13 cellular contexts compared by ENCODE assay signal in genomic region chr6:131792091-131792496, GRCh38. TPM values are rescaled to one million over a fixed set of nuclear protein-coding genes. Genes with fewer than 3 reads are reported as not detected.
DNase-seq lines count a peak whose midpoint lies in the region; ATAC-seq and TF ChIP-seq lines count a peak whose summit lies in the region.
"Had no signal": no experiment of that assay in that cellular context is flagged by ENCODE, and none has a peak within 500 bp of the region (broad histone marks: within the 10 kb centered on the region; RNA-seq: fewer than 3 reads in every experiment).

No MANE protein-coding gene starts in this region.

- H4K20me1 ChIP-seq in hepatocyte (ENCODE audit: insufficient read depth, poor library complexity, severe bottlenecking): no peaks in the 10 kb centered on the region

- no peaks in the 10 kb centered on the region for H3K36me3 Mint-ChIP-seq in stimulated activated effector memory CD8-positive, alpha-beta T cell treated with anti-CD3 and anti-CD28 coated beads, Interleukin-12 subunit alpha, Interleukin-12 subunit beta, amount 100 ng/mL, for 72 hours

- TF ChIP-seq CTCF in epithelial cell of esophagus (IDR thresholded peaks at IDR 0.05; ENCODE audit: insufficient read depth, low read depth, low read length, missing control alignments): no peak
- TF ChIP-seq CTCF in hepatocyte (IDR thresholded peaks at IDR 0.05; ENCODE audit: poor library complexity): no peak

- no peak overlapping the region for H3K4me2 ChIP-seq in hepatocyte

- H3K9me2 ChIP-seq in hepatocyte (replicated peaks; ENCODE audit: insufficient read depth): no peaks in the 10 kb centered on the region

- H3K27me3 ChIP-seq in hepatocyte: no peaks in the 10 kb centered on the region
- H3K27me3 ChIP-seq: uterus had no signal

- no peak overlapping the region for H3K27ac Mint-ChIP-seq in stimulated activated effector memory CD8-positive, alpha-beta T cell treated with anti-CD3 and anti-CD28 coated beads, Interleukin-12 subunit alpha, Interleukin-12 subunit beta, amount 100 ng/mL, for 72 hours

- H3K79me2 ChIP-seq in hepatocyte: no peaks in the 10 kb centered on the region

- no peak overlapping the region for H2AFZ ChIP-seq in hepatocyte

- peak; percentile 8 for DNase-seq in activated T-cell treated with anti-CD3 and anti-CD28 coated beads for 48 hours (ENCODE audit: low read depth)
- no peak for DNase-seq in activated T-cell treated with anti-CD3 and anti-CD28 coated beads, Interleukin-2, amount 50 U/mL, for 1 hour
- peak; percentile 5 for DNase-seq in NCI-H226
- peak; percentile 39 for DNase-seq in epithelial cell of esophagus (ENCODE audit: low read depth)
- no peak for DNase-seq in stimulated activated effector memory CD8-positive, alpha-beta T cell treated with anti-CD3 and anti-CD28 coated beads, Interleukin-12 subunit alpha, Interleukin-12 subunit beta, amount 100 ng/mL, for 72 hours (ENCODE audit: low spot score in 2 of 2)
- DNase-seq in hepatocyte (ENCODE audit: low spot score): no peak
- DNase-seq: activated CD4-positive, CD25-positive, alpha-beta regulatory T cell treated with anti-CD3 and anti-CD28 coated beads, Interleukin-2, amount 50 U/mL, for 72 hours; foreskin melanocyte; NCI-H1417 treated with DMSO at 0.1 percent for 48 hours; uterus had no signal

- peak overlapping the region; percentile 13 for H3K4me3 Mint-ChIP-seq in stimulated activated effector memory CD8-positive, alpha-beta T cell treated with anti-CD3 and anti-CD28 coated beads, Interleukin-12 subunit alpha, Interleukin-12 subunit beta, amount 100 ng/mL, for 72 hours
- H3K4me3 Mint-ChIP-seq: nephron had no signal

- H3K4me1 ChIP-seq in hepatocyte (ENCODE audit: insufficient read depth): peaks cover 3% of the 10 kb centered on the region
- H3K4me1 ChIP-seq: uterus had no signal

- no peaks in the 10 kb centered on the region for H3K9me3 ChIP-seq in hepatocyte (ENCODE audit: low read depth)
- H3K9me3 ChIP-seq: uterus had no signal

- ATAC-seq in stimulated activated effector memory CD8-positive, alpha-beta T cell treated with anti-CD3 and anti-CD28 coated beads, Interleukin-12 subunit alpha, Interleukin-12 subunit beta, amount 100 ng/mL, for 72 hours: peak; percentile 66
- no peak for ATAC-seq in GM18519 (IDR thresholded peaks at IDR 0.05; ENCODE audit: low FRiP score, unreplicated experiment)
- ATAC-seq in GM19023 (IDR thresholded peaks at IDR 0.05; ENCODE audit: unreplicated experiment): no peak

- no peak overlapping the region for H3K27ac ChIP-seq in hepatocyte
- H3K27ac ChIP-seq: uterus had no signal

- 95% methylated on average over 6 of the region's 6 CpGs for WGBS in hepatocyte (ENCODE audit: low lambda C conversion rate, missing lambda C conversion rate)

- H3K4me1 Mint-ChIP-seq in stimulated activated effector memory CD8-positive, alpha-beta T cell treated with anti-CD3 and anti-CD28 coated beads, Interleukin-12 subunit alpha, Interleukin-12 subunit beta, amount 100 ng/mL, for 72 hours: peaks cover 21% of the 10 kb centered on the region

- no peaks in the 10 kb centered on the region for H3K36me3 ChIP-seq in hepatocyte (replicated peaks; ENCODE audit: insufficient read depth, low read depth)
- H3K36me3 ChIP-seq: uterus had no signal

- H3K4me3 ChIP-seq in epithelial cell of esophagus (ENCODE audit: low read length) (no peak overlapping the region), hepatocyte (no peak overlapping the region)
- H3K4me3 ChIP-seq: uterus had no signal

- no peaks in the 10 kb centered on the region for H3K9me3 Mint-ChIP-seq in stimulated activated effector memory CD8-positive, alpha-beta T cell treated with anti-CD3 and anti-CD28 coated beads, Interleukin-12 subunit alpha, Interleukin-12 subunit beta, amount 100 ng/mL, for 72 hours
- H3K9me3 Mint-ChIP-seq: nephron had no signal

RNA-seq across cellular contexts. Expression of gene ENPP1, which starts 15.7 kb away (rescaled TPM):
- total RNA-seq in hepatocyte: 86.9 and 91.4 TPM in 2 replicates
- 74.7 and 81.5 TPM in 2 replicates for polyA plus RNA-seq in hepatocyte

Comparison
In these comparisons a context has a peak if more than half of its experiments do, and no peak if none do; other contexts are left out.
1. DNase-seq: peak in activated T-cell treated with anti-CD3 and anti-CD28 coated beads for 48 hours (single experiment), NCI-H226 (single experiment) and epithelial cell of esophagus (single experiment); none in activated T-cell treated with anti-CD3 and anti-CD28 coated beads, Interleukin-2, amount 50 U/mL, for 1 hour (single experiment), stimulated activated effector memory CD8-positive, alpha-beta T cell treated with anti-CD3 and anti-CD28 coated beads, Interleukin-12 subunit alpha, Interleukin-12 subunit beta, amount 100 ng/mL, for 72 hours (0 of 2) and hepatocyte (single experiment).